ENCODE assay signal across 11 cellular contexts in the genomic region with DNA sequence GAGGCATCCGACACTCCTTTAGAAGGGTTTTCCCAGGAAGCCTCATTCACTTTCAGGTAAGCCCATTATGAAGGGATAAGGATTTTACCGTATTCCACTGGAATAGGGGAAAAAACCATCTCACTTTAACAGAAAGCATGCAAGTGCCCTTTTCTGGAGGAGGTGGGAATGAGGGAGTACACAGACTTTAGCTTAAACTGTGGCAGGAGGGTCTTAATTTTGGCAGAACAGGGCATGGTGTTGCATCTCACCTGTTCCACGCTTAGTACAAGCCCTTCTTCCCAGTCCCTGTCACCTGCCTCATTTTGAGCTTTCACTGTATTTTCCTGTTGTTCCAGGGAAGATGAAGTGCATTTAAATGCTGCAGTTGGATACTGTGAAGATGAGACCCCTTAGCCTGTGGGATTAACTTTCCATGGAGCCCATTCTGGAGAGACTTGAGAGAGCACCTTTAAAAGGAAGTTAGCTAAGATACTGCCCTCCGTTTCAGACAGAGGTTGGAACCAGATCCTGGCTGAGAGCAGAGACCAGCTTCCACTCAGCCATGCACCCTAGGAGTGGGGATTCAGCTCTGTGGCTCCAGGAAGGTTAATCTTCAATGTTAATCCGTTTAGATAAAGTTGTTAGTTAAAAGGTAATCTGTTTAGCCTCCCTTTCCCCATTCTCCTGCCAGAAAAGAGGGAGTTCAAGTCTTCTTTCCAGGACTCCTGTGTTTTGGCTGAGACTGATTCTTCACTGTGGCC. TPM values are rescaled to one million over a fixed set of nuclear protein-coding genes. Genes with fewer than 3 reads are reported as not detected.
DNase-seq lines count a peak whose midpoint lies in the region; ATAC-seq and TF ChIP-seq lines count a peak whose summit lies in the region.
"Had no signal": no experiment of that assay in that cellular context is flagged by ENCODE, and none has a peak within 500 bp of the region (broad histone marks: within the 10 kb centered on the region; RNA-seq: fewer than 3 reads in every experiment).

No MANE protein-coding gene starts in this region.

- H3K27me3 ChIP-seq in HUES64 (ENCODE audit: insufficient read depth, low read length) (no peaks in the 10 kb centered on the region), adrenal gland (no peaks in the 10 kb centered on the region), iPS-18a (ENCODE audit: control insufficient read depth, insufficient read depth, low read length) (no peaks in the 10 kb centered on the region), stomach (no peaks in the 10 kb centered on the region)
- H3K27me3 ChIP-seq: dorsolateral prefrontal cortex had no signal

- TF ChIP-seq EP300 in stomach (IDR thresholded peaks at IDR 0.05), result no peak

- peak overlapping the region; percentile 6; the same call in 1 of the 2 replicates for H3K4me3 ChIP-seq in HUES64 (ENCODE audit: low read length)
- no peak overlapping the region for H3K4me3 ChIP-seq in adrenal gland
- H3K4me3 ChIP-seq in iPS-18a (ENCODE audit: low read length), result peak overlapping the region; percentile 45
- peak overlapping the region in 2 of 4 donors; percentile 4 to 7 for H3K4me3 ChIP-seq in stomach
- H3K4me3 ChIP-seq in foreskin fibroblast (ENCODE audit: low read depth in 1 of 2, low read length in 2 of 2), result peak overlapping the region in 1 of 2 donors; percentile 32
- H3K4me3 ChIP-seq: dorsolateral prefrontal cortex had no signal

- H3K27ac ChIP-seq in HUES64 (ENCODE audit: low read depth, low read length), result peak overlapping the region; percentile 80
- H3K27ac ChIP-seq in adrenal gland, result peak overlapping the region in 3 of 5 donors; percentile 61 to 65 (median 62)
- H3K27ac ChIP-seq in iPS-18a (ENCODE audit: low read length), result peak overlapping the region; percentile 25
- H3K27ac ChIP-seq in stomach, result peak overlapping the region; percentile 61 to 85 (median 78)

- H3K4me1 Mint-ChIP-seq in activated T-cell treated with anti-CD3 and anti-CD28 coated beads, Interleukin-2, amount 50 U/mL, for 4 hours (ENCODE audit: low read depth), result no peaks in the 10 kb centered on the region
- H3K4me1 Mint-ChIP-seq: immature natural killer cell had no signal

- H3K4me3 Mint-ChIP-seq in activated T-cell treated with anti-CD3 and anti-CD28 coated beads, Interleukin-2, amount 50 U/mL, for 4 hours, result no peak overlapping the region
- H3K4me3 Mint-ChIP-seq: immature natural killer cell had no signal

- TF ChIP-seq POLR2A in adrenal gland (IDR thresholded peaks at IDR 0.05) (no peak), stomach (IDR thresholded peaks at IDR 0.05) (no peak)

- 65% methylated on average over 5 of the region's 5 CpGs for WGBS in HUES64
- 54 to 64% (median 61%) methylated on average over 5 of the region's 5 CpGs for WGBS in adrenal gland, 4 donors
- 30 to 39% (median 36%) methylated on average over 5 of the region's 5 CpGs for WGBS in stomach, 5 donors

- H3K9me3 ChIP-seq in HUES64 (ENCODE audit: insufficient read depth, low read depth, low read length), result no peaks in the 10 kb centered on the region
- no peaks in the 10 kb centered on the region for H3K9me3 ChIP-seq in adrenal gland (replicated peaks in 1 of 3)
- H3K9me3 ChIP-seq in iPS-18a (ENCODE audit: control insufficient read depth, low read depth, low read length), result no peaks in the 10 kb centered on the region
- no peaks in the 10 kb centered on the region for H3K9me3 ChIP-seq in stomach

- ATAC-seq in HG02610 (IDR thresholded peaks at IDR 0.05; ENCODE audit: unreplicated experiment), result no peak
- no peak for ATAC-seq in activated T-cell treated with anti-CD3 and anti-CD28 coated beads, Interleukin-2, amount 50 U/mL, for 4 hours

- intact Hi-C loops in adrenal gland (cut with DNase I), result no loop called here
- intact Hi-C loops in stomach (cut with DNase I; ENCODE audit: low total_unique reads), result no loop called here

- H3K9ac ChIP-seq in HUES64 (ENCODE audit: low read depth, low read length) (peak overlapping the region; percentile 15; the same call in 1 of the 2 replicates), iPS-18a (ENCODE audit: low read length) (peak overlapping the region; percentile 13)

- no peaks in the 10 kb centered on the region for H3K27me3 Mint-ChIP-seq in activated T-cell treated with anti-CD3 and anti-CD28 coated beads, Interleukin-2, amount 50 U/mL, for 4 hours (ENCODE audit: low read depth)

- peaks cover 70% of the 10 kb centered on the region for H3K4me1 ChIP-seq in HUES64 (ENCODE audit: insufficient read depth, low read length)
- peaks cover 18 to 36% of the 10 kb centered on the region in 2 donors for H3K4me1 ChIP-seq in adrenal gland (replicated peaks in 1 of 2)
- peaks cover 72% of the 10 kb centered on the region for H3K4me1 ChIP-seq in iPS-18a (ENCODE audit: control insufficient read depth, low read depth, low read length)
- peaks cover 20 to 84% (median 59%) of the 10 kb centered on the region in 4 donors for H3K4me1 ChIP-seq in stomach

- H3K36me3 ChIP-seq in HUES64 (ENCODE audit: insufficient read depth, low read length), result peaks cover 11% of the 10 kb centered on the region
- H3K36me3 ChIP-seq in adrenal gland (replicated peaks in 1 of 2), result peaks cover 0 to 13% of the 10 kb centered on the region in 2 donors
- H3K36me3 ChIP-seq in iPS-18a (ENCODE audit: control insufficient read depth, low read depth, low read length), result peaks cover 8% of the 10 kb centered on the region
- H3K36me3 ChIP-seq in stomach, result peaks cover 0 to 11% (median 0%) of the 10 kb centered on the region in 4 donors

- no peak for DNase-seq in adrenal gland
- no peak for DNase-seq in stomach
- DNase-seq in foreskin fibroblast, result no peak
- DNase-seq in activated T-cell treated with anti-CD3 and anti-CD28 coated beads, Interleukin-2, amount 50 U/mL, for 4 hours, result no peak
- DNase-seq in C1 segment of cervical spinal cord (lab: John Stamatoyannopoulos, UW), result no peak
- DNase-seq: activated gamma-delta T cell treated with Interleukin-2 at 50 U/mL for 16 hours, dorsolateral prefrontal cortex, immature natural killer cell had no signal

- no peaks in the 10 kb centered on the region for H3K36me3 Mint-ChIP-seq in activated T-cell treated with anti-CD3 and anti-CD28 coated beads, Interleukin-2, amount 50 U/mL, for 4 hours (ENCODE audit: insufficient read depth)
- H3K36me3 Mint-ChIP-seq: immature natural killer cell had no signal

- TF ChIP-seq CTCF in adrenal gland (IDR thresholded peaks at IDR 0.05), result no peak
- no peak for TF ChIP-seq CTCF in stomach (IDR thresholded peaks at IDR 0.05)
- TF ChIP-seq CTCF in foreskin fibroblast (IDR thresholded peaks at IDR 0.05; ENCODE audit: low read depth, low read length), result no peak

- peaks cover 4% of the 10 kb centered on the region for H3K9me3 Mint-ChIP-seq in activated T-cell treated with anti-CD3 and anti-CD28 coated beads, Interleukin-2, amount 50 U/mL, for 4 hours
- H3K9me3 Mint-ChIP-seq: immature natural killer cell had no signal

RNA-seq across cellular contexts. Expression of a gene that starts 42.6 kb away (rescaled TPM):
- 71.8 TPM for polyA plus RNA-seq in HUES64 (2013, experiment 1 of 2)
- polyA plus RNA-seq in HUES64 (2013, experiment 2 of 2), result 70.9 TPM
- total RNA-seq in adrenal gland (100 to 1,000 TPM in 4 of 8 donors, 10 to 100 TPM in 4; 53.3 to 294 (median 111) TPM), stomach (100 to 1,000 TPM in 1 of 5 donors, 10 to 100 TPM in 4; 11.6 to 113 (median 31.0) TPM)
- polyA plus RNA-seq in adrenal gland (100 to 1,000 TPM in 1 of 3 donors, 10 to 100 TPM in 2; 13.0 to 153 (median 17.3) TPM), stomach (10 to 100 TPM; 11.0 to 15.6 (median 12.3) TPM)
- total RNA-seq in activated T-cell treated with anti-CD3 and anti-CD28 coated beads, Interleukin-2, amount 50 U/mL, for 4 hours, result under 1 TPM; 0.41 to 0.48 (median 0.47) TPM

Comparison
In these comparisons a context has a peak if more than half of its experiments do, and no peak if none do; other contexts are left out.
1. H3K27ac ChIP-seq: peak in every context shown above with its lines; median percentile 80 in HUES64; 78 in stomach; 62 in adrenal gland; 25 in iPS-18a.
2. H3K4me3 ChIP-seq: peak in HUES64 (single experiment) and iPS-18a (single experiment); none in adrenal gland (0 of 4).
3. RNA of a gene that starts 42.6 kb away (total RNA-seq): 53.3 to 294 TPM in adrenal gland and 11.6 to 113 TPM in stomach; 0.41 to 0.48 TPM in activated T-cell treated with anti-CD3 and anti-CD28 coated beads, Interleukin-2, amount 50 U/mL, for 4 hours; every median in the first group is over 4 times any median in the second.